19 cellular contexts compared by ENCODE assay signal in genomic region chr1:51833700-51834099, GRCh38. TPM values are rescaled to one million over a fixed set of nuclear protein-coding genes. Genes with fewer than 3 reads are reported as not detected.
A peak's percentile ranks its signal among the peaks of the same experiment; 100 is the strongest.
DNase-seq lines count a peak whose midpoint lies in the region; ATAC-seq, FAIRE-seq and TF ChIP-seq lines count a peak whose summit lies in the region.
"Had no signal": no experiment of that assay in that cellular context is flagged by ENCODE, and none has a peak within 500 bp of the region (broad histone marks: within the 10 kb centered on the region; RNA-seq: fewer than 3 reads in every experiment).

No MANE protein-coding gene starts in this region.

- H3K9me3 ChIP-seq in sigmoid colon: no peaks in the 10 kb centered on the region

- no peak for TF ChIP-seq CTCF in foreskin fibroblast (IDR thresholded peaks at IDR 0.05; ENCODE audit: low read depth, low read length)
- TF ChIP-seq CTCF in sigmoid colon (IDR thresholded peaks at IDR 0.05): no peak

- WGBS in sigmoid colon, 2 donors: 96 to 97% methylated on average over 2 of the region's 2 CpGs

- intact Hi-C loops in sigmoid colon (cut with DNase I): no loop called here

- H3K4me3 ChIP-seq in foreskin fibroblast (ENCODE audit: low read depth in 1 of 2, low read length in 2 of 2) (no peak overlapping the region), sigmoid colon (no peak overlapping the region)
- H3K4me3 ChIP-seq: GM12878 had no signal

- no peak overlapping the region for H3K27ac ChIP-seq in sigmoid colon
- H3K27ac ChIP-seq: C4-2B, HL-60 had no signal

- TF ChIP-seq POLR2A in H54 (IDR thresholded peaks at IDR 0.05; ENCODE audit: low read depth, low read length) (no peak), sigmoid colon (IDR thresholded peaks at IDR 0.05) (no peak)

- no peaks in the 10 kb centered on the region for H3K4me1 ChIP-seq in sigmoid colon

- TF ChIP-seq EP300 in sigmoid colon (IDR thresholded peaks at IDR 0.05): no peak

- no peaks in the 10 kb centered on the region for H3K27me3 ChIP-seq in sigmoid colon

- H3K36me3 ChIP-seq in sigmoid colon: peaks cover 0 to 73% (median 3%) of the 10 kb centered on the region in 4 donors

- no peak for ATAC-seq in GM21381 (IDR thresholded peaks at IDR 0.05; ENCODE audit: unreplicated experiment)
- ATAC-seq in GM19351 (IDR thresholded peaks at IDR 0.05; ENCODE audit: unreplicated experiment): no peak
- ATAC-seq: GM12878 had no signal

- DNase-seq in DMS53 (lab: John Stamatoyannopoulos, UW) (peak; percentile 52), H54 (ENCODE audit: insufficient read length, low spot score) (peak; percentile 5), RPMI7951 (ENCODE audit: low read depth) (peak; percentile 17), foreskin fibroblast (peak; percentile 18 to 27), sigmoid colon (no peak)
- no peak for DNase-seq in stimulated activated CD4-positive, alpha-beta T cell treated with anti-CD3 and anti-CD28 coated beads, Interleukin-1b, Interleukin-23, amount 100 ng/mL, for 48 hours
- DNase-seq: COR-L47, GDM1, H7, NCI-H1048, NCI-H1436 treated with DMSO at 0.1 percent for 48 hours, NCI-H2081, NCI-H748 treated with DMSO at 0.1 percent for 48 hours, T-helper 1 cell had no signal

- peak; percentile 71 for FAIRE-seq in H54 (lab: Jason Lieb, UNC)
- FAIRE-seq: GM12878 had no signal

RNA-seq across cellular contexts. Expression of gene NRDC, which starts 44.8 kb away (rescaled TPM):
- 62.5 and 71.9 TPM in 2 replicates for total RNA-seq in RPMI7951 (2014; rRNA removed; shearing (Covaris generic))
- total RNA-seq in sigmoid colon: 10 to 100 TPM; 71.0 to 91.4 (median 81.4) TPM
- polyA plus RNA-seq in sigmoid colon: 10 to 100 TPM; 34.4 to 70.6 (median 37.2) TPM

Comparison
In these comparisons a context has a peak if more than half of its experiments do, and no peak if none do; other contexts are left out.
1. DNase-seq: peak in DMS53 (single experiment), H54 (single experiment), RPMI7951 (single experiment) and foreskin fibroblast (2 of 2); none in sigmoid colon (single experiment) and stimulated activated CD4-positive, alpha-beta T cell treated with anti-CD3 and anti-CD28 coated beads, Interleukin-1b, Interleukin-23, amount 100 ng/mL, for 48 hours (single experiment).